8 cellular contexts compared by ENCODE assay signal in the genomic region with DNA sequence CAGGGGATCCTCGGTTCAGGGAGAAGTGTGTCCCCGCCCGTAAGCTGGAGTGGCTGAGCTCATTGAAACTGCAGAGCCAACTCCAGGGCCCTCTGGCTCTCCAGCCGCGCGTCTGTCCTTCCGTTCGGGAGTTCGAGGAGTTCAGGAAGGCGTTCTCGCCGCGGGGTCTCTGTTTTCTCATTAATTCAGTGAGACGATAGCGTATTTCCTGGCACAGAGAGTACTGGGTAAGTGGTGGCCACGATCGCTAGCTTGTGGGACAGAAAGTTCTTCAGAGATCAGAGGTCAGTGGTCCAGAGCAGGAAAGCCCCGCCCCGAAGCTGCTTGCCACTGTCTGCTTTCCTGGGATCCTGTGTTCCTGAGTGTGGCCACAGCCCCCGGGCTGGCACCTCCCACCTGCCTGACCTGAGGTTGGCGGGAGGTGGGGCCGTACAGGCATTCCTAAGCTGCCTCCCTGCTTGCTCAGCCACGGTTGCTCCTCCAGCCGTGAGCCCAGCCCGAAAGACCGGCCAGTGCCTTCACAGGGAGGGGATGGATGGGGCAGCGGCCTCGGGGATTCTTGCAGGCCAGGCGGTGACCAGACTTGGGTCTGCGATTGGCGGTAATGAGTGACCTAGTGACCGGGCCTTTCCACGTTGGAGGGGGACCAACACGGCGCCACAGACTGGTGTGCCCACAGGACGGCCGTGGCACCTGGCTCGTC. TPM values are rescaled to one million over a fixed set of nuclear protein-coding genes. Genes with fewer than 3 reads are reported as not detected.
DNase-seq lines count a peak whose midpoint lies in the region; ATAC-seq and TF ChIP-seq lines count a peak whose summit lies in the region.

No MANE protein-coding gene starts in this region.

- H3K9me3 Mint-ChIP-seq in GM23338 = no peaks in the 10 kb centered on the region

- H3K4me1 ChIP-seq in GM23338 (ENCODE audit: insufficient read depth) = no peaks in the 10 kb centered on the region
- peaks cover 0 to 91% of the 10 kb centered on the region in 2 donors for H3K4me1 ChIP-seq in right atrium auricular region

- no peaks in the 10 kb centered on the region for H3K36me3 Mint-ChIP-seq in GM23338 (ENCODE audit: low read depth)

- TF ChIP-seq CTCF in GM23338 (conservative IDR thresholded peaks at IDR 0.05; ENCODE audit: low read depth in 2 of 2) (no peak), right atrium auricular region (IDR thresholded peaks at IDR 0.05) (no peak)

- H3K36me3 ChIP-seq in GM23338 (ENCODE audit: insufficient read depth) = no peaks in the 10 kb centered on the region
- H3K36me3 ChIP-seq in right atrium auricular region = no peaks in the 10 kb centered on the region

- H2AFZ ChIP-seq in GM23338 = no peak overlapping the region

- no peaks in the 10 kb centered on the region for H3K27me3 ChIP-seq in GM23338 (ENCODE audit: insufficient read depth)
- H3K27me3 ChIP-seq in right atrium auricular region = no peaks in the 10 kb centered on the region

- H3K4me3 ChIP-seq in GM23338 (no peak overlapping the region), right atrium auricular region (peak overlapping the region in 1 of 2 donors; percentile 19)

- H3K4me2 ChIP-seq in GM23338 = no peak overlapping the region

- peak overlapping the region; percentile 39; the same call in 1 of the 2 replicates for H3K27ac Mint-ChIP-seq in GM23338

- peaks cover 10% of the 10 kb centered on the region for H3K4me1 Mint-ChIP-seq in GM23338

- H3K4me3 Mint-ChIP-seq in GM23338 = no peak overlapping the region

- H3K27me3 Mint-ChIP-seq in GM23338 (ENCODE audit: insufficient read depth, low read depth, poor library complexity) = peaks cover 15% of the 10 kb centered on the region

- peaks cover 6% of the 10 kb centered on the region for H4K20me1 ChIP-seq in GM23338 (replicated peaks; ENCODE audit: insufficient read depth)

- no peaks in the 10 kb centered on the region for H3K9me3 ChIP-seq in right atrium auricular region

- ATAC-seq in GM23338 (peak; percentile 49), GM21825 (IDR thresholded peaks at IDR 0.05; ENCODE audit: unreplicated experiment) (no peak), HG03095 (IDR thresholded peaks at IDR 0.05; ENCODE audit: unreplicated experiment) (no peak), HG03139 (IDR thresholded peaks at IDR 0.05; ENCODE audit: unreplicated experiment) (no peak)

- peaks cover 70% of the 10 kb centered on the region for H3K79me2 ChIP-seq in GM23338 (replicated peaks; ENCODE audit: insufficient read depth)

- H3K9me2 ChIP-seq in GM23338 (ENCODE audit: insufficient read depth) = no peaks in the 10 kb centered on the region

- H3K27ac ChIP-seq in GM23338 (ENCODE audit: low read depth) (no peak overlapping the region), right atrium auricular region (peak overlapping the region; percentile 88)

- H3F3A ChIP-seq in GM23338 (replicated peaks; ENCODE audit: low read depth) = peaks cover 4% of the 10 kb centered on the region; the same call in 1 of the 2 replicates

- DNase-seq in GM23338 (ENCODE audit: low spot score) = peak; percentile 53
- peak; percentile 88 for DNase-seq in amniotic epithelial cell (ENCODE audit: low read depth)
- no peak for DNase-seq in right atrium auricular region (ENCODE audit: low spot score)
- DNase-seq in renal cortical epithelial cell (ENCODE audit: low read depth) = peak; percentile 95
- DNase-seq in GM19238 (ENCODE audit: insufficient read length, low spot score) = no peak

TF ChIP-seq in GM23338, 12 proteins besides CTCF, POLR2A, EP300 and RAD21:
- TF ChIP-seq POLR2AphosphoS5 (IDR thresholded peaks at IDR 0.05; ENCODE audit: low read depth) (no peak), ZNF114 (CRISPR knock-in tag; IDR thresholded peaks at IDR 0.05) (no peak), JUNB (IDR thresholded peaks at IDR 0.05; ENCODE audit: unreplicated experiment) (no peak), EZH2 (IDR thresholded peaks at IDR 0.05; ENCODE audit: low read depth, unreplicated experiment) (no peak), STAT1 (IDR thresholded peaks at IDR 0.05; ENCODE audit: unreplicated experiment) (no peak), CREB1 (CRISPR knock-in tag; IDR thresholded peaks at IDR 0.05; ENCODE audit: low read depth) (no peak), EZH2phosphoT487 (IDR thresholded peaks at IDR 0.05; ENCODE audit: unreplicated experiment) (no peak), ZNF331 (CRISPR knock-in tag; IDR thresholded peaks at IDR 0.05; ENCODE audit: low read depth) (no peak)
- TF ChIP-seq, protein P1, sequence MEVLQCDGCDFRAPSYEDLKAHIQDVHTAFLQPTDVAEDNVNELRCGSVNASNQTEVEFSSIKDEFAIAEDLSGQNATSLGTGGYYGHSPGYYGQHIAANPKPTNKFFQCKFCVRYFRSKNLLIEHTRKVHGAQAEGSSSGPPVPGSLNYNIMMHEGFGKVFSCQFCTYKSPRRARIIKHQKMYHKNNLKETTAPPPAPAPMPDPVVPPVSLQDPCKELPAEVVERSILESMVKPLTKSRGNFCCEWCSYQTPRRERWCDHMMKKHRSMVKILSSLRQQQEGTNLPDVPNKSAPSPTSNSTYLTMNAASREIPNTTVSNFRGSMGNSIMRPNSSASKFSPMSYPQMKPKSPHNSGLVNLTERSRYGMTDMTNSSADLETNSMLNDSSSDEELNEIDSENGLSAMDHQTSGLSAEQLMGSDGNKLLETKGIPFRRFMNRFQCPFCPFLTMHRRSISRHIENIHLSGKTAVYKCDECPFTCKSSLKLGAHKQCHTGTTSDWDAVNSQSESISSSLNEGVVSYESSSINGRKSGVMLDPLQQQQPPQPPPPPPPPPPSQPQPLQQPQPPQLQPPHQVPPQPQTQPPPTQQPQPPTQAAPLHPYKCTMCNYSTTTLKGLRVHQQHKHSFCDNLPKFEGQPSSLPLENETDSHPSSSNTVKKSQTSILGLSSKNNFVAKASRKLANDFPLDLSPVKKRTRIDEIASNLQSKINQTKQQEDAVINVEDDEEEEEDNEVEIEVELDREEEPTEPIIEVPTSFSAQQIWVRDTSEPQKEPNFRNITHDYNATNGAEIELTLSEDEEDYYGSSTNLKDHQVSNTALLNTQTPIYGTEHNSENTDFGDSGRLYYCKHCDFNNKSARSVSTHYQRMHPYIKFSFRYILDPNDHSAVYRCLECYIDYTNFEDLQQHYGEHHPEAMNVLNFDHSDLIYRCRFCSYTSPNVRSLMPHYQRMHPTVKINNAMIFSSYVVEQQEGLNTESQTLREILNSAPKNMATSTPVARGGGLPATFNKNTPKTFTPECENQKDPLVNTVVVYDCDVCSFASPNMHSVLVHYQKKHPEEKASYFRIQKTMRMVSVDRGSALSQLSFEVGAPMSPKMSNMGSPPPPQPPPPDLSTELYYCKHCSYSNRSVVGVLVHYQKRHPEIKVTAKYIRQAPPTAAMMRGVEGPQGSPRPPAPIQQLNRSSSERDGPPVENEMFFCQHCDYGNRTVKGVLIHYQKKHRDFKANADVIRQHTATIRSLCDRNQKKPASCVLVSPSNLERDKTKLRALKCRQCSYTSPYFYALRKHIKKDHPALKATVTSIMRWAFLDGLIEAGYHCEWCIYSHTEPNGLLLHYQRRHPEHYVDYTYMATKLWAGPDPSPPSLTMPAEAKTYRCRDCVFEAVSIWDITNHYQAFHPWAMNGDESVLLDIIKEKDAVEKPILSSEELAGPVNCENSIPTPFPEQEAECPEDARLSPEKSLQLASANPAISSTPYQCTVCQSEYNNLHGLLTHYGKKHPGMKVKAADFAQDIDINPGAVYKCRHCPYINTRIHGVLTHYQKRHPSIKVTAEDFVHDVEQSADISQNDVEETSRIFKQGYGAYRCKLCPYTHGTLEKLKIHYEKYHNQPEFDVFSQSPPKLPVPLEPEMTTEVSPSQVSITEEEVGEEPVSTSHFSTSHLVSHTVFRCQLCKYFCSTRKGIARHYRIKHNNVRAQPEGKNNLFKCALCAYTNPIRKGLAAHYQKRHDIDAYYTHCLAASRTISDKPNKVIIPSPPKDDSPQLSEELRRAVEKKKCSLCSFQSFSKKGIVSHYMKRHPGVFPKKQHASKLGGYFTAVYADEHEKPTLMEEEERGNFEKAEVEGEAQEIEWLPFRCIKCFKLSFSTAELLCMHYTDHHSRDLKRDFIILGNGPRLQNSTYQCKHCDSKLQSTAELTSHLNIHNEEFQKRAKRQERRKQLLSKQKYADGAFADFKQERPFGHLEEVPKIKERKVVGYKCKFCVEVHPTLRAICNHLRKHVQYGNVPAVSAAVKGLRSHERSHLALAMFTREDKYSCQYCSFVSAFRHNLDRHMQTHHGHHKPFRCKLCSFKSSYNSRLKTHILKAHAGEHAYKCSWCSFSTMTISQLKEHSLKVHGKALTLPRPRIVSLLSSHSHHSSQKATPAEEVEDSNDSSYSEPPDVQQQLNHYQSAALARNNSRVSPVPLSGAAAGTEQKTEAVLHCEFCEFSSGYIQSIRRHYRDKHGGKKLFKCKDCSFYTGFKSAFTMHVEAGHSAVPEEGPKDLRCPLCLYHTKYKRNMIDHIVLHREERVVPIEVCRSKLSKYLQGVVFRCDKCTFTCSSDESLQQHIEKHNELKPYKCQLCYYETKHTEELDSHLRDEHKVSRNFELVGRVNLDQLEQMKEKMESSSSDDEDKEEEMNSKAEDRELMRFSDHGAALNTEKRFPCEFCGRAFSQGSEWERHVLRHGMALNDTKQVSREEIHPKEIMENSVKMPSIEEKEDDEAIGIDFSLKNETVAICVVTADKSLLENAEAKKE (CRISPR knock-in tag; IDR thresholded peaks at IDR 0.05) = no peak

RNA-seq across cellular contexts. Expression of a gene that starts 8.9 kb away (rescaled TPM):
- total RNA-seq in GM23338 (2014; rRNA removed; shearing (Covaris generic)) = 16.7 and 22.7 TPM in 2 replicates
- polyA plus RNA-seq in GM23338 (2016; fragmentation: Nextera tagmentation; extraction: Ambion mirVana) = 21.7 and 22.7 TPM in 2 replicates
- total RNA-seq in right atrium auricular region = 10 to 100 TPM; 27.9 to 36.5 TPM
- 29.2 and 55.2 TPM in 2 replicates for total RNA-seq in renal cortical epithelial cell

RNA-seq across cellular contexts. Expression of a gene that starts 52.2 kb away (rescaled TPM):
- 8.2 and 12.3 TPM in 2 replicates for total RNA-seq in GM23338 (2014; rRNA removed; shearing (Covaris generic))
- polyA plus RNA-seq in GM23338 (2016; fragmentation: Nextera tagmentation; extraction: Ambion mirVana) = 13.2 and 14.0 TPM in 2 replicates
- 10 to 100 TPM; 12.9 to 17.5 TPM for total RNA-seq in right atrium auricular region
- 9.4 and 17.5 TPM in 2 replicates for total RNA-seq in renal cortical epithelial cell

Comparison
In these comparisons a context has a peak if more than half of its experiments do, and no peak if none do; other contexts are left out.
1. DNase-seq: peak in GM23338 (single experiment), amniotic epithelial cell (single experiment) and renal cortical epithelial cell (single experiment); none in right atrium auricular region (single experiment) and GM19238 (single experiment).